1 cellular context compared by ENCODE assay signal in genomic region chr6:107666084-107666981, GRCh38.
TF ChIP-seq lines count a peak whose summit lies in the region.

No MANE protein-coding gene starts in this region.

TF ChIP-seq in HepG2, 621 proteins besides CTCF, POLR2A, EP300 and RAD21 (continued from another document and continues in another):
- no peak; the same call in 1 of the 2 replicates for TF ChIP-seq BCL3 (CRISPR knock-in tag; IDR thresholded peaks at IDR 0.05)
- no peak for TF ChIP-seq CEBPZ (IDR thresholded peaks at IDR 0.05; ENCODE audit: low read length)
- TF ChIP-seq DMAP1 (CRISPR knock-in tag; IDR thresholded peaks at IDR 0.05), result no peak
- TF ChIP-seq SP140L (CRISPR knock-in tag; IDR thresholded peaks at IDR 0.05; ENCODE audit: borderline replicate concordance), result no peak
- no peak for TF ChIP-seq ZC3H13 (CRISPR knock-in tag; IDR thresholded peaks at IDR 0.05)
- peak; percentile 67 for TF ChIP-seq PPARG (CRISPR knock-in tag; conservative IDR thresholded peaks at IDR 0.05)
- TF ChIP-seq ZNF20 (CRISPR knock-in tag; IDR thresholded peaks at IDR 0.05), result no peak
- TF ChIP-seq ZSCAN9 (CRISPR knock-in tag; IDR thresholded peaks at IDR 0.05; ENCODE audit: borderline replicate concordance), result no peak
- no peak for TF ChIP-seq ZFP36L2 (CRISPR knock-in tag; IDR thresholded peaks at IDR 0.05)
- TF ChIP-seq ZMYM4 (CRISPR knock-in tag; IDR thresholded peaks at IDR 0.05), result peak; percentile 64
- TF ChIP-seq, protein P1, sequence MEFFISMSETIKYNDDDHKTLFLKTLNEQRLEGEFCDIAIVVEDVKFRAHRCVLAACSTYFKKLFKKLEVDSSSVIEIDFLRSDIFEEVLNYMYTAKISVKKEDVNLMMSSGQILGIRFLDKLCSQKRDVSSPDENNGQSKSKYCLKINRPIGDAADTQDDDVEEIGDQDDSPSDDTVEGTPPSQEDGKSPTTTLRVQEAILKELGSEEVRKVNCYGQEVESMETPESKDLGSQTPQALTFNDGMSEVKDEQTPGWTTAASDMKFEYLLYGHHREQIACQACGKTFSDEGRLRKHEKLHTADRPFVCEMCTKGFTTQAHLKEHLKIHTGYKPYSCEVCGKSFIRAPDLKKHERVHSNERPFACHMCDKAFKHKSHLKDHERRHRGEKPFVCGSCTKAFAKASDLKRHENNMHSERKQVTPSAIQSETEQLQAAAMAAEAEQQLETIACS (CRISPR knock-in tag; IDR thresholded peaks at IDR 0.05), result no peak
- TF ChIP-seq HNRNPL (IDR thresholded peaks at IDR 0.05; ENCODE audit: low read depth, low read length), result no peak
- TF ChIP-seq ZNF296 (CRISPR knock-in tag; conservative IDR thresholded peaks at IDR 0.05), result no peak
- no peak; the same call in 1 of the 2 replicates for TF ChIP-seq AHDC1 (CRISPR knock-in tag; IDR thresholded peaks at IDR 0.05; ENCODE audit: borderline replicate concordance)
- TF ChIP-seq, protein P2, sequence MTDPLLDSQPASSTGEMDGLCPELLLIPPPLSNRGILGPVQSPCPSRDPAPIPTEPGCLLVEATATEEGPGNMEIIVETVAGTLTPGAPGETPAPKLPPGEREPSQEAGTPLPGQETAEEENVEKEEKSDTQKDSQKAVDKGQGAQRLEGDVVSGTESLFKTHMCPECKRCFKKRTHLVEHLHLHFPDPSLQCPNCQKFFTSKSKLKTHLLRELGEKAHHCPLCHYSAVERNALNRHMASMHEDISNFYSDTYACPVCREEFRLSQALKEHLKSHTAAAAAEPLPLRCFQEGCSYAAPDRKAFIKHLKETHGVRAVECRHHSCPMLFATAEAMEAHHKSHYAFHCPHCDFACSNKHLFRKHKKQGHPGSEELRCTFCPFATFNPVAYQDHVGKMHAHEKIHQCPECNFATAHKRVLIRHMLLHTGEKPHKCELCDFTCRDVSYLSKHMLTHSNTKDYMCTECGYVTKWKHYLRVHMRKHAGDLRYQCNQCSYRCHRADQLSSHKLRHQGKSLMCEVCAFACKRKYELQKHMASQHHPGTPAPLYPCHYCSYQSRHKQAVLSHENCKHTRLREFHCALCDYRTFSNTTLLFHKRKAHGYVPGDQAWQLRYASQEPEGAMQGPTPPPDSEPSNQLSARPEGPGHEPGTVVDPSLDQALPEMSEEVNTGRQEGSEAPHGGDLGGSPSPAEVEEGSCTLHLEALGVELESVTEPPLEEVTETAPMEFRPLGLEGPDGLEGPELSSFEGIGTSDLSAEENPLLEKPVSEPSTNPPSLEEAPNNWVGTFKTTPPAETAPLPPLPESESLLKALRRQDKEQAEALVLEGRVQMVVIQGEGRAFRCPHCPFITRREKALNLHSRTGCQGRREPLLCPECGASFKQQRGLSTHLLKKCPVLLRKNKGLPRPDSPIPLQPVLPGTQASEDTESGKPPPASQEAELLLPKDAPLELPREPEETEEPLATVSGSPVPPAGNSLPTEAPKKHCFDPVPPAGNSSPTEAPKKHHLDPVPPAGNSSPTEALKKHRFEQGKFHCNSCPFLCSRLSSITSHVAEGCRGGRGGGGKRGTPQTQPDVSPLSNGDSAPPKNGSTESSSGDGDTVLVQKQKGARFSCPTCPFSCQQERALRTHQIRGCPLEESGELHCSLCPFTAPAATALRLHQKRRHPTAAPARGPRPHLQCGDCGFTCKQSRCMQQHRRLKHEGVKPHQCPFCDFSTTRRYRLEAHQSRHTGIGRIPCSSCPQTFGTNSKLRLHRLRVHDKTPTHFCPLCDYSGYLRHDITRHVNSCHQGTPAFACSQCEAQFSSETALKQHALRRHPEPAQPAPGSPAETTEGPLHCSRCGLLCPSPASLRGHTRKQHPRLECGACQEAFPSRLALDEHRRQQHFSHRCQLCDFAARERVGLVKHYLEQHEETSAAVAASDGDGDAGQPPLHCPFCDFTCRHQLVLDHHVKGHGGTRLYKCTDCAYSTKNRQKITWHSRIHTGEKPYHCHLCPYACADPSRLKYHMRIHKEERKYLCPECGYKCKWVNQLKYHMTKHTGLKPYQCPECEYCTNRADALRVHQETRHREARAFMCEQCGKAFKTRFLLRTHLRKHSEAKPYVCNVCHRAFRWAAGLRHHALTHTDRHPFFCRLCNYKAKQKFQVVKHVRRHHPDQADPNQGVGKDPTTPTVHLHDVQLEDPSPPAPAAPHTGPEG (CRISPR knock-in tag; IDR thresholded peaks at IDR 0.05), result no peak
- TF ChIP-seq SYNCRIP (IDR thresholded peaks at IDR 0.05; ENCODE audit: insufficient read depth, low read depth, low read length), result no peak
- TF ChIP-seq AHR (CRISPR knock-in tag; IDR thresholded peaks at IDR 0.05), result no peak
- no peak for TF ChIP-seq ZNF784 (CRISPR knock-in tag; IDR thresholded peaks at IDR 0.05; ENCODE audit: borderline replicate concordance)
- no peak for TF ChIP-seq NFKBIZ (CRISPR knock-in tag; IDR thresholded peaks at IDR 0.05)
- TF ChIP-seq TAF15 (IDR thresholded peaks at IDR 0.05; ENCODE audit: low read depth, low read length, poor library complexity, severe bottlenecking), result no peak
- TF ChIP-seq, protein P3, sequence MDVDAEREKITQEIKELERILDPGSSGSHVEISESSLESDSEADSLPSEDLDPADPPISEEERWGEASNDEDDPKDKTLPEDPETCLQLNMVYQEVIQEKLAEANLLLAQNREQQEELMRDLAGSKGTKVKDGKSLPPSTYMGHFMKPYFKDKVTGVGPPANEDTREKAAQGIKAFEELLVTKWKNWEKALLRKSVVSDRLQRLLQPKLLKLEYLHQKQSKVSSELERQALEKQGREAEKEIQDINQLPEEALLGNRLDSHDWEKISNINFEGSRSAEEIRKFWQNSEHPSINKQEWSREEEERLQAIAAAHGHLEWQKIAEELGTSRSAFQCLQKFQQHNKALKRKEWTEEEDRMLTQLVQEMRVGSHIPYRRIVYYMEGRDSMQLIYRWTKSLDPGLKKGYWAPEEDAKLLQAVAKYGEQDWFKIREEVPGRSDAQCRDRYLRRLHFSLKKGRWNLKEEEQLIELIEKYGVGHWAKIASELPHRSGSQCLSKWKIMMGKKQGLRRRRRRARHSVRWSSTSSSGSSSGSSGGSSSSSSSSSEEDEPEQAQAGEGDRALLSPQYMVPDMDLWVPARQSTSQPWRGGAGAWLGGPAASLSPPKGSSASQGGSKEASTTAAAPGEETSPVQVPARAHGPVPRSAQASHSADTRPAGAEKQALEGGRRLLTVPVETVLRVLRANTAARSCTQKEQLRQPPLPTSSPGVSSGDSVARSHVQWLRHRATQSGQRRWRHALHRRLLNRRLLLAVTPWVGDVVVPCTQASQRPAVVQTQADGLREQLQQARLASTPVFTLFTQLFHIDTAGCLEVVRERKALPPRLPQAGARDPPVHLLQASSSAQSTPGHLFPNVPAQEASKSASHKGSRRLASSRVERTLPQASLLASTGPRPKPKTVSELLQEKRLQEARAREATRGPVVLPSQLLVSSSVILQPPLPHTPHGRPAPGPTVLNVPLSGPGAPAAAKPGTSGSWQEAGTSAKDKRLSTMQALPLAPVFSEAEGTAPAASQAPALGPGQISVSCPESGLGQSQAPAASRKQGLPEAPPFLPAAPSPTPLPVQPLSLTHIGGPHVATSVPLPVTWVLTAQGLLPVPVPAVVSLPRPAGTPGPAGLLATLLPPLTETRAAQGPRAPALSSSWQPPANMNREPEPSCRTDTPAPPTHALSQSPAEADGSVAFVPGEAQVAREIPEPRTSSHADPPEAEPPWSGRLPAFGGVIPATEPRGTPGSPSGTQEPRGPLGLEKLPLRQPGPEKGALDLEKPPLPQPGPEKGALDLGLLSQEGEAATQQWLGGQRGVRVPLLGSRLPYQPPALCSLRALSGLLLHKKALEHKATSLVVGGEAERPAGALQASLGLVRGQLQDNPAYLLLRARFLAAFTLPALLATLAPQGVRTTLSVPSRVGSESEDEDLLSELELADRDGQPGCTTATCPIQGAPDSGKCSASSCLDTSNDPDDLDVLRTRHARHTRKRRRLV (CRISPR knock-in tag; IDR thresholded peaks at IDR 0.05), result no peak
- no peak for TF ChIP-seq CSRNP1 (CRISPR knock-in tag; IDR thresholded peaks at IDR 0.05)
- peak; percentile 46; the same call in 1 of the 2 replicates for TF ChIP-seq PHF21A (CRISPR knock-in tag; IDR thresholded peaks at IDR 0.05)
- no peak for TF ChIP-seq ZNF253 (CRISPR knock-in tag; IDR thresholded peaks at IDR 0.05; ENCODE audit: borderline replicate concordance)
